ENCODE assay signal across 1 cellular context in genomic region chr5:142108432-142109355, GRCh38.
A peak's percentile ranks its signal among the peaks of the same experiment; 100 is the strongest.
TF ChIP-seq lines count a peak whose summit lies in the region.

TSS of gene NDFIP1 (plus strand) at chr5:142108779. CDS start at chr5:142108975, 196 bp downstream.

TF ChIP-seq in K562, 482 proteins besides CTCF, POLR2A, EP300 and RAD21 (continued from another document and continues in another):
- TF ChIP-seq ZNF592 (IDR thresholded peaks at IDR 0.05) (peak; percentile 77), EHMT2 (IDR thresholded peaks at IDR 0.05) (no peak), SIN3A (IDR thresholded peaks at IDR 0.05; ENCODE audit: borderline replicate concordance in 2 of 2, control insufficient read depth in 1 of 2, low read depth in 2 of 2, low read length in 2 of 2) (0 out of 4 replicates have a peak, but pooled peaks of 1 of the 2 experiments have one; percentile 2), KLF1 (tag; IDR thresholded peaks at IDR 0.05) (0 out of 2 replicates have a peak, but pooled peaks have one; percentile 42), HDAC3 (IDR thresholded peaks at IDR 0.05; ENCODE audit: borderline replicate concordance, partially characterized antibody) (no peak), BRCA1 (IDR thresholded peaks at IDR 0.05) (no peak), BRCA1 (CRISPR knock-in tag; IDR thresholded peaks at IDR 0.05) (0 out of 2 replicates have a peak, but pooled peaks have one; percentile 72), POLR2G (IDR thresholded peaks at IDR 0.05; ENCODE audit: low read depth, low read length) (peak; percentile 95), ZBTB49 (CRISPR knock-in tag; IDR thresholded peaks at IDR 0.05; ENCODE audit: borderline replicate concordance) (no peak), HNRNPL (IDR thresholded peaks at IDR 0.05; ENCODE audit: low read depth, low read length) (0 out of 2 replicates have a peak, but pooled peaks have one; percentile 60), MCM2 (IDR thresholded peaks at IDR 0.05; ENCODE audit: low read depth) (no peak), EGR1 (conservative IDR thresholded peaks at IDR 0.05) (peak; percentile 33; the same call in 1 of the 2 replicates), CBX1 (IDR thresholded peaks at IDR 0.05; ENCODE audit: low read depth) (peak; percentile 92), ATF1 (CRISPR knock-in tag; IDR thresholded peaks at IDR 0.05) (no peak), ATF1 (tag; IDR thresholded peaks at IDR 0.05) (peak; percentile 76), NR1H2 (CRISPR knock-in tag; IDR thresholded peaks at IDR 0.05) (no peak), BRF2 (IDR thresholded peaks at IDR 0.05; ENCODE audit: borderline replicate concordance, insufficient read depth, insufficient read length) (no peak), STAT6 (CRISPR knock-in tag; IDR thresholded peaks at IDR 0.05) (no peak), HMG20B (CRISPR knock-in tag; IDR thresholded peaks at IDR 0.05) (no peak), SAP30 (IDR thresholded peaks at IDR 0.05; ENCODE audit: borderline replicate concordance, insufficient read depth, low read depth, low read length, poor library complexity, severe bottlenecking) (peak; percentile 78), PHB (CRISPR knock-in tag; IDR thresholded peaks at IDR 0.05) (no peak), GMEB1 (CRISPR knock-in tag; IDR thresholded peaks at IDR 0.05) (peak; percentile 78), ZBTB40 (IDR thresholded peaks at IDR 0.05) (peak; percentile 83; the same call in 1 of the 2 replicates), ZBTB40 (CRISPR knock-in tag; IDR thresholded peaks at IDR 0.05) (no peak; the same call in none of the 2 replicates), ZSCAN29 (IDR thresholded peaks at IDR 0.05) (no peak), STAG1 (CRISPR knock-in tag; IDR thresholded peaks at IDR 0.05; ENCODE audit: borderline replicate concordance) (peak; percentile 24; the same call in 1 of the 2 replicates), MED1 (CRISPR knock-in tag; IDR thresholded peaks at IDR 0.05; ENCODE audit: borderline replicate concordance) (0 out of 2 replicates have a peak, but pooled peaks have one; percentile 55), SMARCE1 (IDR thresholded peaks at IDR 0.05) (no peak), L3MBTL2 (IDR thresholded peaks at IDR 0.05) (peak; percentile 88), BRD4 (IDR thresholded peaks at IDR 0.05) (peak; percentile 29; the same call in 1 of the 2 replicates), SP1 (CRISPR knock-in tag; IDR thresholded peaks at IDR 0.05) (no peak), KHSRP (IDR thresholded peaks at IDR 0.05) (no peak), TGIF2 (CRISPR knock-in tag; IDR thresholded peaks at IDR 0.05) (peak; percentile 92; the same call in 1 of the 2 replicates), ZBTB1 (CRISPR knock-in tag; IDR thresholded peaks at IDR 0.05; ENCODE audit: borderline replicate concordance, low read depth) (peak; percentile 51; the same call in 1 of the 2 replicates), NELFE (IDR thresholded peaks at IDR 0.05; ENCODE audit: insufficient read depth, insufficient read length) (no peak), NCOA6 (IDR thresholded peaks at IDR 0.05) (no peak), TARDBP (IDR thresholded peaks at IDR 0.05) (peak; percentile 78; the same call in 1 of the 2 replicates), ZFX (CRISPR knock-in tag; IDR thresholded peaks at IDR 0.05) (peak; percentile 98), ZNF695 (CRISPR knock-in tag; IDR thresholded peaks at IDR 0.05) (no peak), POLR2AphosphoS5 (IDR thresholded peaks at IDR 0.05; ENCODE audit: control insufficient read depth, insufficient read depth, low read depth, low read length) (peak; percentile 61; the same call in 1 of the 2 replicates), MBD2 (IDR thresholded peaks at IDR 0.05; ENCODE audit: borderline replicate concordance, low read depth) (0 out of 2 replicates have a peak, but pooled peaks have one; percentile 32)
